Comparison of ENCODE assay signal across 15 cellular contexts in the genomic region with DNA sequence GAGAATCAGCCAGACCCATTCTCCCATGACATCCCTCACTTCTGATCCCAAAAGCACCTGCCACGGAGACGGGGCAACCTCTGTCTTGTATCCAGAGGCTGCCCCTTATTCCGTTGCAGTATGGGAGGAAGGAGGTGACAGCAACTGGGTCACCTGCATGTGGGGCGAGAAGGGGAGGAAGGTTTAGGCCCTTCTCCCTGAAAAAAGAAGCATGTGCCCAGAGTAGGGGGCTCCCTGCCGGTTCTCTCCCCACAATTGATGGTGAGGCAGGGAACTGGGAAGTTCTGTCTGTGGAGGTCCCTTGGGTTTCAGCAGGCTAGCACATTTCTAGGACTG.
"Had no signal": no experiment of that assay in that cellular context is flagged by ENCODE, and none has a peak within 500 bp of the region (broad histone marks: within the 10 kb centered on the region; RNA-seq: fewer than 3 reads in every experiment).

No MANE protein-coding gene starts in this region.

- DNase-seq: activated CD4-positive, alpha-beta T cell treated with anti-CD3 and anti-CD28 coated beads, Interleukin-2, amount 10 ng/mL, durations not matched to agents 7 days and 5 days; activated CD4-positive, CD25-positive, alpha-beta regulatory T cell; activated naive CD4-positive, alpha-beta T cell; anterior cingulate cortex; effector memory CD4-positive, alpha-beta T cell; gastrocnemius medialis; heart right ventricle; stimulated activated CD4-positive, alpha-beta T cell treated with anti-CD3 and anti-CD28 coated beads, Interleukin-2, amount 100 ng/mL, for 48 hours; stimulated activated naive CD4-positive, alpha-beta T cell; T-helper 17 cell had no signal

- H3K9me3 ChIP-seq: breast epithelium, gastrocnemius medialis, heart right ventricle, pancreas, upper lobe of right lung had no signal

- H3K27me3 ChIP-seq: breast epithelium, gastrocnemius medialis, heart right ventricle, pancreas, upper lobe of right lung had no signal

- H3K9me3 Mint-ChIP-seq: activated CD4-positive, alpha-beta T cell treated with anti-CD3 and anti-CD28 coated beads, Interleukin-2, amount 10 ng/mL, durations not matched to agents 7 days and 5 days; activated T-helper 1 cell treated with anti-CD3 and anti-CD28 coated beads, Interleukin-12 subunit alpha, Interleukin-12 subunit beta, Interleukin-2, Interleukin-4 antibody, amounts not matched to agents 30 ng/mL and 10 ng/mL and 1 ng/mL, durations not matched to agents 14 hours and 24 hours and 36 hours; dendritic cell treated with granulocyte-macrophage colony-stimulating factor and Interleukin-4, amounts not matched to agents 40 ng/mL and 50 ng/mL, for 4 days had no signal

- H3K27ac ChIP-seq: breast epithelium, gastrocnemius medialis, heart right ventricle, upper lobe of right lung had no signal

- H3K27ac Mint-ChIP-seq: activated T-helper 1 cell treated with anti-CD3 and anti-CD28 coated beads, Interleukin-12 subunit alpha, Interleukin-12 subunit beta, Interleukin-2, Interleukin-4 antibody, amounts not matched to agents 30 ng/mL and 10 ng/mL and 1 ng/mL, durations not matched to agents 14 hours and 24 hours and 36 hours; dendritic cell treated with granulocyte-macrophage colony-stimulating factor and Interleukin-4, amounts not matched to agents 40 ng/mL and 50 ng/mL, for 4 days had no signal

- H3K36me3 ChIP-seq: breast epithelium, gastrocnemius medialis, heart right ventricle, pancreas, upper lobe of right lung had no signal

- H3K4me1 ChIP-seq: breast epithelium had no signal

- H3K4me3 Mint-ChIP-seq: activated CD4-positive, alpha-beta T cell treated with anti-CD3 and anti-CD28 coated beads, Interleukin-2, amount 10 ng/mL, durations not matched to agents 7 days and 5 days; activated T-helper 1 cell treated with anti-CD3 and anti-CD28 coated beads, Interleukin-12 subunit alpha, Interleukin-12 subunit beta, Interleukin-2, Interleukin-4 antibody, amounts not matched to agents 30 ng/mL and 10 ng/mL and 1 ng/mL, durations not matched to agents 14 hours and 24 hours and 36 hours; dendritic cell treated with granulocyte-macrophage colony-stimulating factor and Interleukin-4, amounts not matched to agents 40 ng/mL and 50 ng/mL, for 4 days; T-helper 17 cell had no signal

- H3K4me3 ChIP-seq: breast epithelium, gastrocnemius medialis, heart right ventricle, pancreas, upper lobe of right lung had no signal

- H3K27me3 Mint-ChIP-seq: activated CD4-positive, alpha-beta T cell treated with anti-CD3 and anti-CD28 coated beads, Interleukin-2, amount 10 ng/mL, durations not matched to agents 7 days and 5 days; dendritic cell treated with granulocyte-macrophage colony-stimulating factor and Interleukin-4, amounts not matched to agents 40 ng/mL and 50 ng/mL, for 4 days; T-helper 17 cell had no signal
